ENCODE assay signal across 9 cellular contexts in genomic region chr3:81643721-81644120, GRCh38.
A peak's percentile ranks its signal among the peaks of the same experiment; 100 is the strongest.
DNase-seq lines count a peak whose midpoint lies in the region; ATAC-seq and TF ChIP-seq lines count a peak whose summit lies in the region.
"Had no signal": no experiment of that assay in that cellular context is flagged by ENCODE, and none has a peak within 500 bp of the region (broad histone marks: within the 10 kb centered on the region; RNA-seq: fewer than 3 reads in every experiment).

No MANE protein-coding gene starts in this region.

- no peaks in the 10 kb centered on the region for H3K27me3 Mint-ChIP-seq in activated naive CD8-positive, alpha-beta T cell treated with anti-CD3 and anti-CD28 coated beads, Interleukin-2, amount 50 U/mL, for 24 hours
- no peaks in the 10 kb centered on the region for H3K27me3 Mint-ChIP-seq in stimulated activated naive CD8-positive, alpha-beta T cell treated with anti-CD3 and anti-CD28 coated beads, Interleukin-15, amount 100 ng/mL, for 72 hours
- H3K27me3 Mint-ChIP-seq: activated naive CD4-positive, alpha-beta T cell treated with anti-CD3 and anti-CD28 coated beads, Interleukin-2, amount 50 U/mL, for 24 hours had no signal

- TF ChIP-seq CTCF in Panc1 (IDR thresholded peaks at IDR 0.05): peak; percentile 33; the same call in 1 of the 2 replicates

- peaks cover 12% of the 10 kb centered on the region for H3K36me3 Mint-ChIP-seq in activated naive CD8-positive, alpha-beta T cell treated with anti-CD3 and anti-CD28 coated beads, Interleukin-2, amount 50 U/mL, for 24 hours (ENCODE audit: low read depth)

- CTCF ChIA-PET in Panc1 (lab: Charles Lee): interaction anchor here (0.5 kb wide), 1 partner anchor 149 kb away, joined by 3 read pairs; no protein-coding TSS in a partner anchor

- no peaks in the 10 kb centered on the region for H3K9me3 ChIP-seq in Panc1 (ENCODE audit: control insufficient read depth, insufficient read depth, low read depth, low read length)

- no peak for DNase-seq in Right ventricle myocardium superior
- no peak for DNase-seq in cardiac septum (ENCODE audit: low spot score)
- no peak for DNase-seq in Panc1 (ENCODE audit: low read depth, low spot score)
- peak; percentile 3 for DNase-seq in globus pallidus (ENCODE audit: low spot score)
- DNase-seq in activated naive CD8-positive, alpha-beta T cell treated with anti-CD3 and anti-CD28 coated beads, Interleukin-2, amount 50 U/mL, for 24 hours: no peak
- no peak for DNase-seq in stimulated activated CD4-positive, alpha-beta T cell treated with anti-CD3 and anti-CD28 coated beads, Interleukin-2, amount 100 ng/mL, for 24 hours
- DNase-seq in hypothalamus (lab: John Stamatoyannopoulos, UW): no peak
- no peak for DNase-seq in stimulated activated naive CD8-positive, alpha-beta T cell treated with anti-CD3 and anti-CD28 coated beads, Interleukin-15, amount 100 ng/mL, for 72 hours

- H3K27ac ChIP-seq in Panc1 (ENCODE audit: low read length): no peak overlapping the region

- H3K27me3 ChIP-seq in Panc1 (ENCODE audit: control insufficient read depth, insufficient read depth, low read length): no peaks in the 10 kb centered on the region

- no peak overlapping the region for H3K27ac Mint-ChIP-seq in activated naive CD8-positive, alpha-beta T cell treated with anti-CD3 and anti-CD28 coated beads, Interleukin-2, amount 50 U/mL, for 24 hours
- no peak overlapping the region for H3K27ac Mint-ChIP-seq in stimulated activated naive CD8-positive, alpha-beta T cell treated with anti-CD3 and anti-CD28 coated beads, Interleukin-15, amount 100 ng/mL, for 72 hours
- H3K27ac Mint-ChIP-seq: activated naive CD4-positive, alpha-beta T cell treated with anti-CD3 and anti-CD28 coated beads, Interleukin-2, amount 50 U/mL, for 24 hours had no signal

- no peaks in the 10 kb centered on the region for H3K36me3 ChIP-seq in Panc1 (ENCODE audit: control insufficient read depth, insufficient read depth, low read length)

- POLR2A ChIA-PET in Panc1 (lab: Charles Lee): no interaction called here

- in situ Hi-C loops in Panc1 (cut with HindIII; ENCODE audit: low pct_unique_long_range_greater_than_20kb, low sequenced_read_pairs): no loop called here

- H3K4me1 Mint-ChIP-seq in activated naive CD8-positive, alpha-beta T cell treated with anti-CD3 and anti-CD28 coated beads, Interleukin-2, amount 50 U/mL, for 24 hours: no peaks in the 10 kb centered on the region
- H3K4me1 Mint-ChIP-seq in stimulated activated naive CD8-positive, alpha-beta T cell treated with anti-CD3 and anti-CD28 coated beads, Interleukin-15, amount 100 ng/mL, for 72 hours: no peaks in the 10 kb centered on the region
- H3K4me1 Mint-ChIP-seq: activated naive CD4-positive, alpha-beta T cell treated with anti-CD3 and anti-CD28 coated beads, Interleukin-2, amount 50 U/mL, for 24 hours had no signal

- no peak overlapping the region for H3K4me3 ChIP-seq in Panc1 (ENCODE audit: low read depth in 2 of 2, low read length in 2 of 2)

- H3K4me3 Mint-ChIP-seq in activated naive CD8-positive, alpha-beta T cell treated with anti-CD3 and anti-CD28 coated beads, Interleukin-2, amount 50 U/mL, for 24 hours: no peak overlapping the region
- no peak overlapping the region for H3K4me3 Mint-ChIP-seq in stimulated activated naive CD8-positive, alpha-beta T cell treated with anti-CD3 and anti-CD28 coated beads, Interleukin-15, amount 100 ng/mL, for 72 hours
- H3K4me3 Mint-ChIP-seq: activated naive CD4-positive, alpha-beta T cell treated with anti-CD3 and anti-CD28 coated beads, Interleukin-2, amount 50 U/mL, for 24 hours had no signal

- ATAC-seq in Right ventricle myocardium superior (ENCODE audit: poor library complexity): peak; percentile 71
- no peak for ATAC-seq in Panc1
- no peak for ATAC-seq in activated naive CD8-positive, alpha-beta T cell treated with anti-CD3 and anti-CD28 coated beads, Interleukin-2, amount 50 U/mL, for 24 hours
- ATAC-seq in stimulated activated naive CD8-positive, alpha-beta T cell treated with anti-CD3 and anti-CD28 coated beads, Interleukin-15, amount 100 ng/mL, for 72 hours: no peak

- H3K4me1 ChIP-seq in Panc1 (ENCODE audit: control insufficient read depth, insufficient read depth, low read length): no peaks in the 10 kb centered on the region

- H3K9me3 Mint-ChIP-seq in activated naive CD8-positive, alpha-beta T cell treated with anti-CD3 and anti-CD28 coated beads, Interleukin-2, amount 50 U/mL, for 24 hours: no peaks in the 10 kb centered on the region
- H3K9me3 Mint-ChIP-seq in stimulated activated naive CD8-positive, alpha-beta T cell treated with anti-CD3 and anti-CD28 coated beads, Interleukin-15, amount 100 ng/mL, for 72 hours: no peaks in the 10 kb centered on the region
- H3K9me3 Mint-ChIP-seq: activated naive CD4-positive, alpha-beta T cell treated with anti-CD3 and anti-CD28 coated beads, Interleukin-2, amount 50 U/mL, for 24 hours had no signal

- BruUV-seq in Panc1 (replicated peaks; lab: Mats Ljungman, UMichigan): no TSS peak

- intact Hi-C loops in Right ventricle myocardium superior (cut with DNase I): no loop called here
- intact Hi-C loops in cardiac septum (cut with DNase I): loop anchor here (10.0 kb wide), 1 partner anchor 219 kb away; no protein-coding TSS in a partner anchor
- intact Hi-C loops in Panc1 (cut with micrococcal nuclease; ENCODE audit: unreplicated experiment): loop anchor here (5.0 kb wide), 1 partner anchor 61 kb away; no protein-coding TSS in a partner anchor
